ENCODE assay signal across 8 cellular contexts in the genomic region with DNA sequence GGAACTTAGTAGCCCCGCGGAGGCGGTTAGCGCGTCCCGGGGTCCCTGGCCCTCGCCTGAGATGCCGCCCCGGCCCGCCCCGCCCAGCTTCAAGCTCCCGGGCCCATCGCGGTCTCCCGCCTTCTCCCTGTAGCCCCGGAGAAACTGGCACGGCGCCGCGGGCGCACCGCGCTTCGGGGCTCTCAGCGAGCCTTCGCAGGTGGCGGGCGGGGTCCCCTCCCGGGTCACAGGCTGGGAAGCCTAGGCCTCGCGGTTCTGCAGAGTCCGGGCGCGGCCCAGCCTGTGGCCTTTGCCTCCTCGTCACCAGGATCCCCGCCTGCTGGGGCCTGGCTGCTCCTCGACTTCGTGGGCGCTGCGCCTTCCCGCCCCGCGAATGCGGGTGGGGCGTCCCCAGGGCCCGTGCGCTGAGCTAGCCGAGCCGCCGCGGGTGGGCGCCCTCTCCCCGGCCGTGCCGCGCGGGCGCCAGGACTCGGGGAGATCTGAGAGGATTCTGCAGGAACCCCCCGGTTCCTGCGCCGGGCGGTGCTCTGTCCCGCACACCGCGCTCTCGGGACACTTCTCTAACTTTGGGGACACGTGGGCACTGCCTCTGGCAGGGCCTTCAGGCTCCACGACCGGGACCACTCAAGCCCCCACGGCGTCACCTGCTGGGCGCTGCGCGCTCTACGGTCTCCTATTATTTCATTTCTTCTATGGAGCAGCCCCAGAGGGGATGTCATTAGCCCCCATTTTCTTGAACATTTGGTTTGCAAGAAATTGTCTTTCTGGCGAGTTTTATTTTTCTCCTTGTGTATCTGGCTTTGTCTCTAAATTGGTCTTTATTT. TPM values are rescaled to one million over a fixed set of nuclear protein-coding genes. Genes with fewer than 3 reads are reported as not detected.
DNase-seq lines count a peak whose midpoint lies in the region; ATAC-seq, FAIRE-seq and TF ChIP-seq lines count a peak whose summit lies in the region.

No MANE protein-coding gene starts in this region.

- H3K79me2 ChIP-seq in DOHH2 (ENCODE audit: control insufficient read depth, low read length), result peaks cover 41% of the 10 kb centered on the region
- peaks cover 39% of the 10 kb centered on the region for H3K79me2 ChIP-seq in keratinocyte (ENCODE audit: control insufficient read depth, insufficient read depth, low read length)

- H3K27me3 Mint-ChIP-seq in T-helper 17 cell, result peaks cover 10% of the 10 kb centered on the region

- TF ChIP-seq CTCF in DOHH2 (IDR thresholded peaks at IDR 0.05; ENCODE audit: low read depth, low read length, poor library complexity, severe bottlenecking) (peak; percentile 97), astrocyte of the spinal cord (IDR thresholded peaks at IDR 0.05; ENCODE audit: low read depth, low read length) (peak; percentile 60), keratinocyte (optimal IDR thresholded peaks at IDR 0.05 in 1 of 3, IDR thresholded peaks at IDR 0.05 in 1 of 3, conservative IDR thresholded peaks at IDR 0.05 in 1 of 3; ENCODE audit: extremely low read depth in 1 of 3, insufficient read depth in 2 of 3, low read length in 3 of 3) (peak in 2 of 3 experiments; percentile 40 to 53)

- H4K20me1 ChIP-seq in DOHH2 (ENCODE audit: control insufficient read depth, insufficient read depth, low read depth, low read length), result peaks cover 15% of the 10 kb centered on the region
- H4K20me1 ChIP-seq in keratinocyte (ENCODE audit: control insufficient read depth, extremely low read depth, insufficient read depth, low read length), result no peaks in the 10 kb centered on the region

- FAIRE-seq in keratinocyte (lab: Jason Lieb, UNC), result no peak

- peak overlapping the region; percentile 97 for H3K4me3 Mint-ChIP-seq in T-helper 17 cell

- H3K27ac Mint-ChIP-seq in T-helper 17 cell, result peak overlapping the region; percentile 69

- H3K9me1 ChIP-seq in keratinocyte (ENCODE audit: control insufficient read depth, extremely low read depth, insufficient read depth, low read length), result no peaks in the 10 kb centered on the region

- in situ Hi-C loops in astrocyte of the spinal cord (cut with HindIII; ENCODE audit: low sequenced_read_pairs), result no loop called here

- no peaks in the 10 kb centered on the region for H3K9me2 ChIP-seq in DOHH2 (replicated peaks; ENCODE audit: control insufficient read depth, low read length)

- 0 out of 2 replicates have a peak, but pooled peaks cover 5% of the 10 kb centered on the region for H3F3A ChIP-seq in DOHH2 (ENCODE audit: control insufficient read depth, insufficient read depth)

- H3K4me3 ChIP-seq in DOHH2 (ENCODE audit: low read length) (peak overlapping the region; percentile 77), astrocyte of the spinal cord (ENCODE audit: low read depth, low read length) (peak overlapping the region; percentile 69), keratinocyte (ENCODE audit: control insufficient read depth in 2 of 3, extremely low read depth in 1 of 3, insufficient read depth in 2 of 3, low read depth in 1 of 3, low read length in 3 of 3) (peak overlapping the region; percentile 64 to 79 (median 68))

- H3K4me2 ChIP-seq in DOHH2 (ENCODE audit: low read length) (peak overlapping the region; percentile 77), keratinocyte (ENCODE audit: control insufficient read depth, extremely low read depth, insufficient read depth, low read depth, low read length) (peak overlapping the region; percentile 73)

- peaks cover 32% of the 10 kb centered on the region for H3K4me1 Mint-ChIP-seq in T-helper 17 cell

- H3K36me3 ChIP-seq in DOHH2 (ENCODE audit: control insufficient read depth, low read length) (no peaks in the 10 kb centered on the region), keratinocyte (ENCODE audit: control insufficient read depth in 2 of 2, extremely low read depth in 1 of 2, insufficient read depth in 2 of 2, low read length in 2 of 2) (no peaks in the 10 kb centered on the region)

- ATAC-seq in GM21528 (IDR thresholded peaks at IDR 0.05; ENCODE audit: low FRiP score, unreplicated experiment) (peak; percentile 47), T-helper 17 cell (peak; percentile 66)

- H2AFZ ChIP-seq in keratinocyte (ENCODE audit: control insufficient read depth, low read length), result peak overlapping the region; percentile 65

- peaks cover 2% of the 10 kb centered on the region for H3K36me3 Mint-ChIP-seq in T-helper 17 cell (ENCODE audit: low read depth)

- H3K4me1 ChIP-seq in DOHH2 (ENCODE audit: control insufficient read depth, low read length) (peaks cover 43% of the 10 kb centered on the region), keratinocyte (ENCODE audit: control insufficient read depth, extremely low read depth, insufficient read depth, low read length) (peaks cover 35% of the 10 kb centered on the region)

- H3K27me3 ChIP-seq in DOHH2 (ENCODE audit: control insufficient read depth, low read length) (peaks cover 9% of the 10 kb centered on the region), keratinocyte (ENCODE audit: control insufficient read depth, extremely low read depth, insufficient read depth, low read length) (no peaks in the 10 kb centered on the region)

- H3K9me3 ChIP-seq in DOHH2 (ENCODE audit: control insufficient read depth, insufficient read depth, low read length) (no peaks in the 10 kb centered on the region), T-helper 17 cell (ENCODE audit: control insufficient read depth, low read length, poor library complexity, severe bottlenecking) (no peaks in the 10 kb centered on the region), keratinocyte (ENCODE audit: control insufficient read depth, low read depth, low read length) (no peaks in the 10 kb centered on the region)

- H3K9ac ChIP-seq in keratinocyte (ENCODE audit: control insufficient read depth, extremely low read depth, insufficient read depth, low read length), result peak overlapping the region; percentile 74

- peak; percentile 69 for DNase-seq in HuH-7 (ENCODE audit: low spot score)
- peak; percentile 45 to 52 (median 45) for DNase-seq in T-helper 17 cell
- DNase-seq in astrocyte of the spinal cord (ENCODE audit: low read depth, low spot score), result peak; percentile 50
- no peak for DNase-seq in keratinocyte (ENCODE audit: low read depth, low spot score)
- peak; percentile 23 to 59 (median 44) for DNase-seq in stimulated activated CD4-positive, alpha-beta T cell treated with anti-CD3 and anti-CD28 coated beads, Interleukin-1b, Interleukin-23, amount 100 ng/mL, for 24 hours (ENCODE audit: low read depth in 4 of 4, low spot score in 1 of 4)
- no peak for DNase-seq in epidermal melanocyte (ENCODE audit: insufficient read length, low spot score)

- H3K27ac ChIP-seq in DOHH2 (ENCODE audit: low read depth, low read length) (peak overlapping the region; percentile 16), keratinocyte (ENCODE audit: control insufficient read depth, insufficient read depth, low read length) (peak overlapping the region; percentile 10)

- dilution Hi-C loops in keratinocyte (cut with MboI; ENCODE audit: extremely low pct_ligation_motif_present, low sequenced_read_pairs), result no loop called here

RNA-seq across cellular contexts. Expression of gene RGS10, which starts 0.7 kb away (rescaled TPM):
- 100 to 1,000 TPM in 1 of 2 donors, 10 to 100 TPM in 1; 64.7 to 135 TPM for total RNA-seq in T-helper 17 cell
- 51.0 to 87.8 TPM (median 66.4 TPM) in 3 replicates for polyA plus RNA-seq in keratinocyte
- polyA plus RNA-seq in keratinocyte (2011; ENCODE audit: low read depth), result 26.7 TPM
- polyA plus RNA-seq in keratinocyte (2011; cell fraction: cytosol; rRNA removed), result 79.8 and 97.8 TPM in 2 replicates
- polyA plus RNA-seq in keratinocyte (2011; cell fraction: nucleus; rRNA removed), result 16.2 and 23.1 TPM in 2 replicates
- polyA plus RNA-seq in keratinocyte (2012; ENCODE audit: low replicate concordance), result 62.0 and 82.8 TPM in 2 replicates
- 2.9 to 22.3 TPM (median 17.0 TPM) in 3 replicates for polyA minus RNA-seq in keratinocyte
- polyA minus RNA-seq in keratinocyte (2011; cell fraction: cytosol; rRNA and poly(A)+ RNA removed), result 43.5 TPM
- polyA minus RNA-seq in keratinocyte (2011; cell fraction: nucleus; rRNA and poly(A)+ RNA removed), result 6.0 and 6.7 TPM in 2 replicates

RNA-seq across cellular contexts. Expression of gene TIAL1, which starts 53.6 kb away (rescaled TPM):
- 100 to 1,000 TPM; 169 to 172 TPM for total RNA-seq in T-helper 17 cell
- polyA plus RNA-seq in keratinocyte, result 66.9 to 117 TPM (median 98.1 TPM) in 3 replicates
- polyA plus RNA-seq in keratinocyte (2011; ENCODE audit: low read depth), result 181 TPM
- polyA plus RNA-seq in keratinocyte (2011; cell fraction: cytosol; rRNA removed), result 42.0 and 70.2 TPM in 2 replicates
- polyA plus RNA-seq in keratinocyte (2011; cell fraction: nucleus; rRNA removed), result 193 and 255 TPM in 2 replicates
- 70.7 and 108 TPM in 2 replicates for polyA plus RNA-seq in keratinocyte (2012; ENCODE audit: low replicate concordance)
- 23.8 to 78.1 TPM (median 32.4 TPM) in 3 replicates for polyA minus RNA-seq in keratinocyte
- polyA minus RNA-seq in keratinocyte (2011; cell fraction: cytosol; rRNA and poly(A)+ RNA removed), result 24.4 TPM
- 35.2 and 69.0 TPM in 2 replicates for polyA minus RNA-seq in keratinocyte (2011; cell fraction: nucleus; rRNA and poly(A)+ RNA removed)

Comparison
In these comparisons a context has a peak if more than half of its experiments do, and no peak if none do; other contexts are left out.
1. CTCF ChIP-seq: peak in every context shown above with its lines; median percentile 97 in DOHH2; 60 in astrocyte of the spinal cord; 46 in keratinocyte.
2. DNase-seq: peak in HuH-7 (single experiment), T-helper 17 cell (3 of 3), astrocyte of the spinal cord (single experiment) and stimulated activated CD4-positive, alpha-beta T cell treated with anti-CD3 and anti-CD28 coated beads, Interleukin-1b, Interleukin-23, amount 100 ng/mL, for 24 hours (4 of 4); none in keratinocyte (single experiment) and epidermal melanocyte (single experiment).
3. Peak in every context shown above with its lines, with median percentiles within 50 percentile points of each other: H3K4me3 ChIP-seq.